In the genomic region with DNA sequence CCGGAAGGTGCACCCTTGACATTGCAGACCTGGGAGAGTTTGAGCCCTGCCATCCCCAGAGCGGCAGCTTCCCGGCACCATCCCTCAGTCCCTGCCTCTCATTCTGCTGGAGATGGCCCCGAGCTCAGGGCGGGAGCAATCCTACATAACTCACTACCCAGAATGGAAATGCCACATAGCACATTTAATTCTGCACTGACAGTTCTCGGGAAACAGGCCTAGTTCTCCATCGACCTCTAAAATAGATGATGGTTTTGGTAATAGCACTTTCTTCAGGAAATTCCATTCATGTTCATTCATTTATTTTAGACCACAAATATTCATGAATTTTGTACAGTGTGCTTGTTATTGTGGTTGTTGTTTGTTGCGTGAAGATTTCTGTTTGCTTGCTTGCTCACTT, we compare ENCODE assay signal across 22 cellular contexts.
DNase-seq lines count a peak whose midpoint lies in the region; ATAC-seq and TF ChIP-seq lines count a peak whose summit lies in the region.
"Had no signal": no experiment of that assay in that cellular context is flagged by ENCODE, and none has a peak within 500 bp of the region (broad histone marks: within the 10 kb centered on the region; RNA-seq: fewer than 3 reads in every experiment).

No MANE protein-coding gene starts in this region.

- intact Hi-C loops in mammary epithelial cell (cut with micrococcal nuclease) = no loop called here
- intact Hi-C loops in tibial artery (cut with DNase I; ENCODE audit: low total_unique reads) = no loop called here

- WGBS in mammary epithelial cell (ENCODE audit: low coverage, missing lambda C conversion rate) = 80% methylated on average over 8 of the region's 8 CpGs
- 36 to 66% methylated on average over 3 to 4 of the region's 8 CpGs for WGBS in gastroesophageal sphincter (ENCODE audit: low coverage in 1 of 2), 2 donors

- H3K27ac ChIP-seq in mammary epithelial cell (ENCODE audit: insufficient read depth, low read depth, low read length) (no peak overlapping the region), gastroesophageal sphincter (peak overlapping the region; percentile 36 to 77 (median 70)), tibial artery (peak overlapping the region; percentile 77 to 88)
- H3K27ac ChIP-seq: BLaER1 treated with 17β-estradiol and CSF1 and Interleukin-3, amounts not matched to agents 10 nM and 100 nM had no signal

- H3K9me3 ChIP-seq in mammary epithelial cell (replicated peaks; ENCODE audit: insufficient read depth, low read length) = no peaks in the 10 kb centered on the region
- H3K9me3 ChIP-seq in gastroesophageal sphincter = no peaks in the 10 kb centered on the region
- no peaks in the 10 kb centered on the region for H3K9me3 ChIP-seq in tibial artery
- H3K9me3 ChIP-seq: BLaER1 treated with 17β-estradiol and CSF1 and Interleukin-3, amounts not matched to agents 10 nM and 100 nM; heart left ventricle had no signal

- in situ Hi-C loops in mammary epithelial cell (cut with MboI; ENCODE audit: low sequenced_read_pairs in 2 of 2) = no loop called here

- no peaks in the 10 kb centered on the region for H4K20me1 ChIP-seq in mammary epithelial cell (ENCODE audit: insufficient read depth, low read length)
- H4K20me1 ChIP-seq: BLaER1 treated with 17β-estradiol and CSF1 and Interleukin-3, amounts not matched to agents 10 nM and 100 nM had no signal

- H3K79me2 ChIP-seq in mammary epithelial cell (ENCODE audit: insufficient read depth, low read length) = no peaks in the 10 kb centered on the region

- no peak overlapping the region for H3K9ac ChIP-seq in mammary epithelial cell (ENCODE audit: insufficient read depth, low read length)
- H3K9ac ChIP-seq: BLaER1 treated with 17β-estradiol and CSF1 and Interleukin-3, amounts not matched to agents 10 nM and 100 nM had no signal

- CTCF ChIA-PET in mammary epithelial cell (lab: Charles Lee; ENCODE audit: low non-redundant PET) = no interaction called here

- DNase-seq in LHCN-M2 (ENCODE audit: low read depth) (peak; percentile 13), mammary epithelial cell (peak; percentile 9), tibial artery (peak in 1 of 2 donors; percentile 73), COR-L47 (lab: John Stamatoyannopoulos, UW) (no peak), NK-92 (lab: John Stamatoyannopoulos, UW; ENCODE audit: unreplicated experiment) (no peak)
- DNase-seq: activated CD4-positive, alpha-beta T cell treated with anti-CD3 and anti-CD28 coated beads, Interleukin-2, amount 10 ng/mL, durations not matched to agents 24 days and 14 days; activated CD8-positive, alpha-beta memory T cell treated with anti-CD3 and anti-CD28 coated beads, Interleukin-2, amount 50 U/mL, for 4 hours; activated gamma-delta T cell; amniotic stem cell; heart left ventricle; NCI-H1930; NCI-H446 treated with DMSO at 0.1 percent for 48 hours; NK-92 treated with Interleukin-12 subunit alpha and Interleukin-12 subunit beta, amount 100 ng/mL, for 24 hours; posterior cingulate gyrus; SW 1271 had no signal

- no peaks in the 10 kb centered on the region for H3K4me1 ChIP-seq in mammary epithelial cell (ENCODE audit: insufficient read depth, low read length)
- peaks cover 2 to 49% (median 11%) of the 10 kb centered on the region in 3 donors for H3K4me1 ChIP-seq in gastroesophageal sphincter
- H3K4me1 ChIP-seq in tibial artery = peaks cover 0 to 80% (median 56%) of the 10 kb centered on the region in 4 donors
- H3K4me1 ChIP-seq: BLaER1 treated with 17β-estradiol and CSF1 and Interleukin-3, amounts not matched to agents 10 nM and 100 nM had no signal

- no peak overlapping the region for H3K4me3 ChIP-seq in mammary epithelial cell (replicated peaks in 1 of 3; ENCODE audit: insufficient read depth in 1 of 3, low read depth in 2 of 3, low read length in 3 of 3)
- no peak overlapping the region for H3K4me3 ChIP-seq in gastroesophageal sphincter
- no peak overlapping the region for H3K4me3 ChIP-seq in tibial artery
- H3K4me3 ChIP-seq: BLaER1 treated with 17β-estradiol and CSF1 and Interleukin-3, amounts not matched to agents 10 nM and 100 nM; GM23338; heart left ventricle; lung; skin epidermis had no signal

- no TSS peak for BruUV-seq in mammary epithelial cell (replicated peaks; lab: Mats Ljungman, UMichigan)

- H3K4me2 ChIP-seq in mammary epithelial cell (ENCODE audit: insufficient read depth, low read depth, low read length) = no peak overlapping the region
- H3K4me2 ChIP-seq: BLaER1 treated with 17β-estradiol and CSF1 and Interleukin-3, amounts not matched to agents 10 nM and 100 nM; GM23338 had no signal

- TF ChIP-seq POLR2A in gastroesophageal sphincter (IDR thresholded peaks at IDR 0.05) = no peak

- TF ChIP-seq EP300 in gastroesophageal sphincter (IDR thresholded peaks at IDR 0.05) = no peak

- dilution Hi-C loops in mammary epithelial cell (cut with HindIII; ENCODE audit: low sequenced_read_pairs) = no loop called here

- H3K36me3 ChIP-seq in mammary epithelial cell (ENCODE audit: insufficient read depth, low read length) (no peaks in the 10 kb centered on the region), gastroesophageal sphincter (no peaks in the 10 kb centered on the region), tibial artery (no peaks in the 10 kb centered on the region)
- H3K36me3 ChIP-seq: BLaER1 treated with 17β-estradiol and CSF1 and Interleukin-3, amounts not matched to agents 10 nM and 100 nM; heart left ventricle had no signal

- no peak for TF ChIP-seq CTCF in mammary epithelial cell (conservative IDR thresholded peaks at IDR 0.05 in 1 of 2, IDR thresholded peaks at IDR 0.05 in 1 of 2; ENCODE audit: extremely low read depth in 1 of 2, insufficient read depth in 1 of 2, low read depth in 1 of 2, low read length in 2 of 2)
- no peak for TF ChIP-seq CTCF in gastroesophageal sphincter (IDR thresholded peaks at IDR 0.05)
- TF ChIP-seq CTCF in tibial artery (IDR thresholded peaks at IDR 0.05) = no peak

- H3K27me3 ChIP-seq in mammary epithelial cell (ENCODE audit: insufficient read depth, low read length) (no peaks in the 10 kb centered on the region), gastroesophageal sphincter (no peaks in the 10 kb centered on the region), tibial artery (no peaks in the 10 kb centered on the region)
- H3K27me3 ChIP-seq: BLaER1 treated with 17β-estradiol and CSF1 and Interleukin-3, amounts not matched to agents 10 nM and 100 nM; heart left ventricle had no signal

- ATAC-seq in gastroesophageal sphincter (peak; percentile 29), GM21529 (IDR thresholded peaks at IDR 0.05; ENCODE audit: unreplicated experiment) (no peak), GM18861 (IDR thresholded peaks at IDR 0.05; ENCODE audit: unreplicated experiment) (no peak)
- ATAC-seq: GM23338 had no signal

- H2AFZ ChIP-seq in mammary epithelial cell (ENCODE audit: low read depth, low read length) = no peak overlapping the region
- H2AFZ ChIP-seq: GM23338 had no signal

Comparison
In these comparisons a context has a peak if more than half of its experiments do, and no peak if none do; other contexts are left out.
1. DNase-seq: peak in LHCN-M2 (single experiment) and mammary epithelial cell (single experiment); none in COR-L47 (single experiment) and NK-92 (single experiment).